ENCODE assay signal across 8 cellular contexts in the genomic region with DNA sequence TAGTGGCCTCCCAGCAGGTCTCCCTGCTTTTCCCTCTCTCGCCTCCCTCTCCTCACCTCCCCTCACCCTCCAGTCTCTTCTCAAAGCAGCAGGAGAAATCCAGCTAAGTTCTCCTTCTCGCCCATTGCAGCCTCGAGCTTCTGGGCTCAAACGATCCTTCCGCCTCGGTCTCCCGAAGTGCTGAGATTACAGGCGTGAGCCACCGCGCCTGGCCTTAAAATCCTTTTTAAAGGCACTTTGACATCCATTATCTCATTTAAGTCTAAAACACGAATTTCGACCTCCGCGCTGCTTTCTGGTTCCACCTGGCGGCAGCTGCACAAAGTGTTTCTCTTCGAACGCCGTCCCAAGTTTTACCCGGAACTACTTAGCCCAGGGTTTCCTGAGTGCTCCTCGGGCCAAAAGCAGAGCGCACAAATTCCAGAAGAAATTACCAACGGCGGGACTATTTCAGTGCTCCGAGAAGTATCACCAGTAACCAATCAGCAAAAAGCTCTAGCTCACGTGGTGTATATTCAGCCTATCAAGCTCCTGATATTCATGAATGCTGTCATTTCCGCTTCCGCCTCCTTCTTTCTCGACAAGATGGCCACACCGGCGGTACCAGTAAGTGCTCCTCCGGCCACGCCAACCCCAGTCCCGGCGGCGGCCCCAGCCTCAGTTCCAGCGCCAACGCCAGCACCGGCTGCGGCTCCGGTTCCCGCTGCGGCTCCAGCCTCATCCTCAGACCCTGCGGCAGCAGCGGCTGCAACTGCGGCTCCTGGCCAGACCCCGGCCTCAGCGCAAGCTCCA. TPM values are rescaled to one million over a fixed set of nuclear protein-coding genes. Genes with fewer than 3 reads are reported as not detected.
DNase-seq lines count a peak whose midpoint lies in the region; ATAC-seq and TF ChIP-seq lines count a peak whose summit lies in the region.

A gene with protein sequence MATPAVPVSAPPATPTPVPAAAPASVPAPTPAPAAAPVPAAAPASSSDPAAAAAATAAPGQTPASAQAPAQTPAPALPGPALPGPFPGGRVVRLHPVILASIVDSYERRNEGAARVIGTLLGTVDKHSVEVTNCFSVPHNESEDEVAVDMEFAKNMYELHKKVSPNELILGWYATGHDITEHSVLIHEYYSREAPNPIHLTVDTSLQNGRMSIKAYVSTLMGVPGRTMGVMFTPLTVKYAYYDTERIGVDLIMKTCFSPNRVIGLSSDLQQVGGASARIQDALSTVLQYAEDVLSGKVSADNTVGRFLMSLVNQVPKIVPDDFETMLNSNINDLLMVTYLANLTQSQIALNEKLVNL (plus strand): TSS at position 570 of the 792 bp plus-strand sequence. CDS start 16 bp downstream, at position 586.

- H3K79me2 ChIP-seq in PC-9 (ENCODE audit: low read depth): peaks cover 30% of the 10 kb centered on the region

- H3K27me3 ChIP-seq in PC-9 (ENCODE audit: insufficient read depth, low read depth) (no peaks in the 10 kb centered on the region), mucosa of rectum (ENCODE audit: control insufficient read depth in 2 of 2, insufficient read depth in 2 of 2, low read length in 2 of 2) (no peaks in the 10 kb centered on the region)

- TF ChIP-seq POLR2A in erythroblast (IDR thresholded peaks at IDR 0.05; ENCODE audit: low read length): peak; percentile 64

- H3K27ac ChIP-seq in PC-9: peak within 1 kb of the TSS; percentile 33; the same call in 1 of the 2 replicates
- peak within 1 kb of the TSS in 1 of 2 donors; percentile 33 for H3K27ac ChIP-seq in mucosa of rectum (ENCODE audit: low read depth in 2 of 2, low read length in 2 of 2)

- no peaks in the 10 kb centered on the region for H3F3A ChIP-seq in PC-9 (ENCODE audit: insufficient read depth, low read depth)

- TF ChIP-seq CTCF in PC-9 (conservative IDR thresholded peaks at IDR 0.05): peak; percentile 80

- CTCF ChIA-PET in PC-9 (lab: Charles Lee): interaction anchor here (0.5 to 1.4 kb wide), 6 partner anchors 9 to 94 kb away, joined by 3 to 25 read pairs (median 8); no protein-coding TSS in a partner anchor

- H2AFZ ChIP-seq in PC-9: peak within 1 kb of the TSS; percentile 82

- H4K20me1 ChIP-seq in PC-9 (ENCODE audit: insufficient read depth): no peaks in the 10 kb centered on the region

- in situ Hi-C loops in KBM-7 (cut with MboI; ENCODE audit: low pct_unique_long_range_greater_than_20kb, low sequenced_read_pairs): no loop called here

- H3K9ac ChIP-seq in mucosa of rectum (ENCODE audit: low read depth in 1 of 2, low read length in 2 of 2): peak within 1 kb of the TSS; percentile 63 to 82

- ATAC-seq in GM21717 (IDR thresholded peaks at IDR 0.05; ENCODE audit: unreplicated experiment): peak; percentile 98

- DNase-seq in DMS53 (lab: John Stamatoyannopoulos, UW) (peak; percentile 99), KBM-7 (peak; percentile 99), PC-9 (peak; percentile 84 to 97), erythroblast (lab: John Stamatoyannopoulos, UW) (peak; percentile 98 to 100)
- peak; percentile 86 for DNase-seq in activated T-cell treated with anti-CD3 and anti-CD28 coated beads, Interleukin-2, amount 50 U/mL, for 1 hour
- DNase-seq in stimulated activated CD8-positive, alpha-beta memory T cell treated with anti-CD3 and anti-CD28 coated beads, Interleukin-4, amount 100 ng/mL, for 48 hours: peak; percentile 87

- H3K36me3 ChIP-seq in PC-9 (ENCODE audit: low read depth): peaks cover 11% of the 10 kb centered on the region; the same call in 1 of the 2 replicates
- H3K36me3 ChIP-seq in mucosa of rectum (ENCODE audit: control insufficient read depth in 2 of 2, insufficient read depth in 2 of 2, low read length in 2 of 2): peaks cover 8 to 15% of the 10 kb centered on the region in 2 donors

- H3K4me1 ChIP-seq in PC-9 (replicated peaks; ENCODE audit: insufficient read depth) (peaks cover 23% of the 10 kb centered on the region), mucosa of rectum (ENCODE audit: control insufficient read depth in 2 of 2, insufficient read depth in 2 of 2, low read length in 2 of 2) (peaks cover 17% of the 10 kb centered on the region in 2 donors)

- no TSS peak for BruUV-seq in PC-9 (replicated peaks; lab: Mats Ljungman, UMichigan)

- no peaks in the 10 kb centered on the region for H3K9me2 ChIP-seq in PC-9 (ENCODE audit: insufficient read depth)

- H3K4me3 ChIP-seq in PC-9 (peak within 1 kb of the TSS; percentile 91), mucosa of rectum (ENCODE audit: low read length in 2 of 2) (peak within 1 kb of the TSS; percentile 77 to 91)

- no peaks in the 10 kb centered on the region for H3K9me3 ChIP-seq in PC-9 (ENCODE audit: insufficient read depth, low read depth)
- H3K9me3 ChIP-seq in mucosa of rectum (ENCODE audit: control insufficient read depth in 2 of 2, low read length in 2 of 2): no peaks in the 10 kb centered on the region

- POLR2A ChIA-PET in PC-9 (lab: Charles Lee; ENCODE audit: unreplicated experiment): interaction anchor here (0.6 to 1.4 kb wide), 9 partner anchors 76 to 932 kb away, joined by 3 to 12 read pairs (median 5); no protein-coding TSS in a partner anchor

- peak within 1 kb of the TSS; percentile 98 for H3K4me2 ChIP-seq in PC-9

- intact Hi-C loops in PC-9 (cut with micrococcal nuclease; ENCODE audit: unreplicated experiment): loop anchor here (1.0 kb wide), 2 partner anchors 81 to 95 kb away; no protein-coding TSS in a partner anchor

RNA-seq across cellular contexts. Expression of the gene that starts here (rescaled TPM):
- total RNA-seq in PC-9 (2021): 191 and 195 TPM in 2 replicates
